Comparison of ENCODE assay signal across 12 cellular contexts in genomic region chr5:19903611-19904010, GRCh38.
"Had no signal": no experiment of that assay in that cellular context is flagged by ENCODE, and none has a peak within 500 bp of the region (broad histone marks: within the 10 kb centered on the region; RNA-seq: fewer than 3 reads in every experiment).

No MANE protein-coding gene starts in this region.

- H3K27me3 ChIP-seq: gastroesophageal sphincter, left lung, ovary, thyroid gland, vagina had no signal

- H3K4me1 ChIP-seq: gastroesophageal sphincter, left lung, thyroid gland, vagina had no signal

- H3K27ac ChIP-seq: gastroesophageal sphincter, left lung, ovary, skin epidermis, thyroid gland, vagina had no signal

- ATAC-seq: esophagus mucosa, gastroesophageal sphincter, left lung, WTC11 had no signal

- H3K4me3 ChIP-seq: gastroesophageal sphincter, left lung, ovary, skin epidermis, thyroid gland, vagina had no signal

- H3K36me3 ChIP-seq: gastroesophageal sphincter, left lung, ovary, thyroid gland, vagina had no signal

- H3K9me3 ChIP-seq: gastroesophageal sphincter, left lung, ovary, thyroid gland, vagina had no signal

- DNase-seq: activated CD4-positive, alpha-beta T cell treated with anti-CD3 and anti-CD28 coated beads, Interleukin-2, amount 10 ng/mL, durations not matched to agents 24 days and 14 days; activated CD8-positive, alpha-beta memory T cell treated with anti-CD3 and anti-CD28 coated beads for 24 hours; activated naive CD4-positive, alpha-beta T cell treated with anti-CD3 and anti-CD28 coated beads, Interleukin-2, amount 50 U/mL, for 16 hours; amniotic stem cell; left lung; ovary; thyroid gland had no signal
